In genomic region chr17:60077672-60078519, GRCh38 we compare ENCODE assay signal across 8 cellular contexts. TPM values are rescaled to one million over a fixed set of nuclear protein-coding genes. Genes with fewer than 3 reads are reported as not detected.
DNase-seq lines count a peak whose midpoint lies in the region; ATAC-seq and TF ChIP-seq lines count a peak whose summit lies in the region.

No MANE protein-coding gene starts in this region.

- peak; percentile 36 for ATAC-seq in GM19324 (IDR thresholded peaks at IDR 0.05; ENCODE audit: low FRiP score, unreplicated experiment)
- peak; percentile 72 to 74 for ATAC-seq in activated CD4-positive, CD25-positive, alpha-beta regulatory T cell treated with anti-CD3 and anti-CD28 coated beads, Interleukin-2, amount 50 U/mL, for 24 hours
- ATAC-seq in effector memory CD8-positive, alpha-beta T cell (replicated peaks): peak; percentile 45

- TF ChIP-seq CTCF in AG04450 (IDR thresholded peaks at IDR 0.05; ENCODE audit: low read depth, low read length) (no peak), HL-60 (IDR thresholded peaks at IDR 0.05; ENCODE audit: insufficient read depth, low read length) (no peak)

- H3K4me1 Mint-ChIP-seq in effector memory CD8-positive, alpha-beta T cell (ENCODE audit: low read depth in 2 of 2): peaks cover 13 to 18% of the 10 kb centered on the region in 2 donors

- POLR2A ChIA-PET in AG04450 (lab: Yijun Ruan, JAX): interaction anchor here (1.8 to 1.9 kb wide), 2 partner anchors 10 to 14 kb away, joined by 5 to 9 read pairs; no protein-coding TSS in a partner anchor

- no peaks in the 10 kb centered on the region for H3K27me3 ChIP-seq in AG04450 (ENCODE audit: control insufficient read depth, insufficient read depth, low read length)
- no peaks in the 10 kb centered on the region for H3K27me3 ChIP-seq in HL-60 (ENCODE audit: insufficient read depth, poor library complexity, severe bottlenecking)
- H3K27me3 ChIP-seq in muscle layer of colon (ENCODE audit: control insufficient read depth in 1 of 2, insufficient read depth in 2 of 2, low read length in 2 of 2): no peaks in the 10 kb centered on the region
- no peaks in the 10 kb centered on the region for H3K27me3 ChIP-seq in thymus (ENCODE audit: control insufficient read depth, insufficient read depth)

- peak overlapping the region; percentile 30 for H3K9ac ChIP-seq in muscle layer of colon (ENCODE audit: low read length)

- H3K4me1 ChIP-seq in muscle layer of colon (ENCODE audit: insufficient read depth, low read length) (peaks cover 22% of the 10 kb centered on the region), thymus (ENCODE audit: control insufficient read depth, insufficient read depth, low read length) (peaks cover 3% of the 10 kb centered on the region)

- CTCF ChIA-PET in AG04450 (lab: Charles Lee): interaction anchor here (1.4 to 1.6 kb wide), 2 partner anchors 10 to 164 kb away, joined by 4 to 6 read pairs; no protein-coding TSS in a partner anchor

- DNase-seq in AG04450 (ENCODE audit: low read depth, low spot score) (no peak), HL-60 (ENCODE audit: low read depth in 1 of 2, low spot score in 1 of 2) (peak in 1 of 2 experiments; percentile 65), putamen (ENCODE audit: low spot score) (no peak)
- peak in 1 of 3 experiments; percentile 20 for DNase-seq in effector memory CD8-positive, alpha-beta T cell

- H3K27ac ChIP-seq in AG04450 (ENCODE audit: low read depth, low read length) (peak overlapping the region; percentile 63), HL-60 (replicated peaks) (peak overlapping the region; percentile 81), muscle layer of colon (ENCODE audit: low read depth, low read length) (peak overlapping the region; percentile 92), thymus (ENCODE audit: low read depth) (peak overlapping the region; percentile 83)

- H3K9me3 ChIP-seq in AG04450 (ENCODE audit: control insufficient read depth, insufficient read depth, low read length) (no peaks in the 10 kb centered on the region), muscle layer of colon (ENCODE audit: low read length) (no peaks in the 10 kb centered on the region), thymus (ENCODE audit: control insufficient read depth) (no peaks in the 10 kb centered on the region)

- 25% methylated on average over 18 of the region's 18 CpGs for WGBS in thymus

- no peaks in the 10 kb centered on the region for H3K27me3 Mint-ChIP-seq in effector memory CD8-positive, alpha-beta T cell

- peaks cover 25% of the 10 kb centered on the region for H3K36me3 Mint-ChIP-seq in effector memory CD8-positive, alpha-beta T cell (ENCODE audit: insufficient read depth)

- peak overlapping the region; percentile 89 to 93 for H3K4me3 Mint-ChIP-seq in effector memory CD8-positive, alpha-beta T cell

- H3K27ac Mint-ChIP-seq in effector memory CD8-positive, alpha-beta T cell: peak overlapping the region; percentile 93 to 94

- H3K4me3 ChIP-seq in AG04450 (ENCODE audit: low read depth, low read length) (peak overlapping the region; percentile 95), HL-60 (replicated peaks; ENCODE audit: insufficient read depth, low read length) (peak overlapping the region; percentile 89), muscle layer of colon (ENCODE audit: low read depth in 1 of 2, low read length in 2 of 2) (peak overlapping the region; percentile 69 to 89), thymus (ENCODE audit: low read length) (peak overlapping the region; percentile 75)

- H3K36me3 ChIP-seq in muscle layer of colon (ENCODE audit: insufficient read depth, low read length) (peaks cover 30% of the 10 kb centered on the region), thymus (ENCODE audit: control insufficient read depth, insufficient read depth) (peaks cover 5% of the 10 kb centered on the region)

- no peaks in the 10 kb centered on the region for H3K9me3 Mint-ChIP-seq in effector memory CD8-positive, alpha-beta T cell

RNA-seq across cellular contexts. Expression of gene HEATR6, which starts 0.8 kb away (rescaled TPM):
- polyA plus RNA-seq in AG04450 (2011; rRNA removed) (23.5 and 23.7 TPM in 2 replicates), thymus (10.6 TPM)
- 35.7 and 42.3 TPM in 2 replicates for polyA minus RNA-seq in AG04450 (2011; rRNA and poly(A)+ RNA removed)
